ENCODE assay signal across 1 cellular context in the genomic region with DNA sequence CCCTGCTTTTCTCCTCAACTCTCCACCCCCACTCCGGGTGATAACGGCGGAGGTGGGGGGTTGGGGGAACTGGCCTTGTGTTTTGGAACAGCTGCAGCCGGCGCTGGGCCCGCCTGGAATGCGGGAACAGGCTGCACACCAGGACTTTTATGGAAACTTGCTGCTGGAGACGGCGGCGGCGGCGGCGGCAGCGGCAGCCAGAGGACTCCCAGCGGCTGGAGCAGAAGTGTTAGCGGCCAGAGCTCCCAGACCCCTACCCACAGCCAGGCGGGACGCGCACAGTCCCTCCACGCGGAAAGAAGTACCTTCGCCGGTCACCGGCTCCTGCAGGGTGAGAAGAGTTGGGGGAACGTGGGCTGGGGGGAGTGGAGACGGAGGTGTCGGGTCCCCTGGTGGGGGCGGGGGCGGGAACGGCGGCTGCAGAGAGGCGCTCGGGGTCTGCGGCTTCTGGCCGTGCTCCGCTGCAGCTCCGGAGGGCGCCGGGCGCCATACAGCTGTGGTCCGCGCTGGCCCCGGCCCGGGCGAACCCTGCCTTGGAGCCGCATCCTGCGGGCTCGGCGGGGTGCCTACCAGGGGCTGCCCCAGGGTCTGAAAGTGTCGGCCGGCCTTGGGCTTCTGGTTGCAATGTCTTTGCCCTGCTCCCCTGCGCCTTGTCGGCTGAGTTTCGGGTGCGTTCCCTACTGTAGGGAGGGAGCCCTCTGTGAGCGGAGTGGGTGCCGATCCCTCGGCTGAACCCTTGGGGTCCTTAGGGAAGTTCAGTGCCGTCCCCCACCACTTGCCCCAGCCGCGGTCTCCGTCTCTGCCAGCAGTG.
TF ChIP-seq lines count a peak whose summit lies in the region.

A gene (plus strand): TSS at position 196 of the 811 bp plus-strand sequence. CDS start 27,483 bp downstream, outside the sequence.

TF ChIP-seq in K562, 482 proteins besides CTCF, POLR2A, EP300 and RAD21 (continued from another document and continues in another):
- TF ChIP-seq, protein P1, sequence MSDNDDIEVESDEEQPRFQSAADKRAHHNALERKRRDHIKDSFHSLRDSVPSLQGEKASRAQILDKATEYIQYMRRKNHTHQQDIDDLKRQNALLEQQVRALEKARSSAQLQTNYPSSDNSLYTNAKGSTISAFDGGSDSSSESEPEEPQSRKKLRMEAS (CRISPR knock-in tag; IDR thresholded peaks at IDR 0.05): peak; percentile 22; the same call in 1 of the 2 replicates
- TF ChIP-seq MEIS2 (IDR thresholded peaks at IDR 0.05; ENCODE audit: partially characterized antibody) (no peak), ARID1B (IDR thresholded peaks at IDR 0.05) (no peak), RBFOX2 (IDR thresholded peaks at IDR 0.05; ENCODE audit: low read depth, low read length) (peak; percentile 46; the same call in 1 of the 2 replicates), IRF2 (CRISPR knock-in tag; IDR thresholded peaks at IDR 0.05) (no peak), TEAD4 (IDR thresholded peaks at IDR 0.05; ENCODE audit: low read length) (no peak), TEAD4 (CRISPR knock-in tag; IDR thresholded peaks at IDR 0.05; ENCODE audit: borderline replicate concordance) (no peak), ATF7 (IDR thresholded peaks at IDR 0.05) (no peak), ZNF140 (CRISPR knock-in tag; IDR thresholded peaks at IDR 0.05) (no peak), SETDB1 (IDR thresholded peaks at IDR 0.05; ENCODE audit: low read length) (no peak), PTBP1 (IDR thresholded peaks at IDR 0.05; ENCODE audit: low read depth, low read length) (no peak), PURB (CRISPR knock-in tag; IDR thresholded peaks at IDR 0.05; ENCODE audit: low read depth) (no peak), NR1H2 (CRISPR knock-in tag; IDR thresholded peaks at IDR 0.05) (no peak), ZNF668 (CRISPR knock-in tag; IDR thresholded peaks at IDR 0.05) (no peak), BRD4 (IDR thresholded peaks at IDR 0.05) (no peak), SMAD4 (CRISPR knock-in tag; conservative IDR thresholded peaks at IDR 0.05) (0 out of 2 replicates have a peak, but pooled peaks have one; percentile 38), RBM14 (IDR thresholded peaks at IDR 0.05; ENCODE audit: borderline replicate concordance, insufficient read depth, low read depth, low read length) (no peak), ZNF77 (CRISPR knock-in tag; IDR thresholded peaks at IDR 0.05) (no peak), STAT5A (IDR thresholded peaks at IDR 0.05; ENCODE audit: borderline replicate concordance, low read length) (no peak), RBM17 (IDR thresholded peaks at IDR 0.05; ENCODE audit: borderline replicate concordance, low read depth, low read length) (no peak), TCF7L2 (IDR thresholded peaks at IDR 0.05; ENCODE audit: low read depth, low read length) (no peak), MTF1 (CRISPR knock-in tag; IDR thresholded peaks at IDR 0.05; ENCODE audit: borderline replicate concordance) (no peak), PHF20 (IDR thresholded peaks at IDR 0.05; ENCODE audit: partially characterized antibody) (no peak)
- TF ChIP-seq, protein P2, sequence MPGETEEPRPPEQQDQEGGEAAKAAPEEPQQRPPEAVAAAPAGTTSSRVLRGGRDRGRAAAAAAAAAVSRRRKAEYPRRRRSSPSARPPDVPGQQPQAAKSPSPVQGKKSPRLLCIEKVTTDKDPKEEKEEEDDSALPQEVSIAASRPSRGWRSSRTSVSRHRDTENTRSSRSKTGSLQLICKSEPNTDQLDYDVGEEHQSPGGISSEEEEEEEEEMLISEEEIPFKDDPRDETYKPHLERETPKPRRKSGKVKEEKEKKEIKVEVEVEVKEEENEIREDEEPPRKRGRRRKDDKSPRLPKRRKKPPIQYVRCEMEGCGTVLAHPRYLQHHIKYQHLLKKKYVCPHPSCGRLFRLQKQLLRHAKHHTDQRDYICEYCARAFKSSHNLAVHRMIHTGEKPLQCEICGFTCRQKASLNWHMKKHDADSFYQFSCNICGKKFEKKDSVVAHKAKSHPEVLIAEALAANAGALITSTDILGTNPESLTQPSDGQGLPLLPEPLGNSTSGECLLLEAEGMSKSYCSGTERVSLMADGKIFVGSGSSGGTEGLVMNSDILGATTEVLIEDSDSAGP (CRISPR knock-in tag; IDR thresholded peaks at IDR 0.05): no peak
- TF ChIP-seq, protein P3, sequence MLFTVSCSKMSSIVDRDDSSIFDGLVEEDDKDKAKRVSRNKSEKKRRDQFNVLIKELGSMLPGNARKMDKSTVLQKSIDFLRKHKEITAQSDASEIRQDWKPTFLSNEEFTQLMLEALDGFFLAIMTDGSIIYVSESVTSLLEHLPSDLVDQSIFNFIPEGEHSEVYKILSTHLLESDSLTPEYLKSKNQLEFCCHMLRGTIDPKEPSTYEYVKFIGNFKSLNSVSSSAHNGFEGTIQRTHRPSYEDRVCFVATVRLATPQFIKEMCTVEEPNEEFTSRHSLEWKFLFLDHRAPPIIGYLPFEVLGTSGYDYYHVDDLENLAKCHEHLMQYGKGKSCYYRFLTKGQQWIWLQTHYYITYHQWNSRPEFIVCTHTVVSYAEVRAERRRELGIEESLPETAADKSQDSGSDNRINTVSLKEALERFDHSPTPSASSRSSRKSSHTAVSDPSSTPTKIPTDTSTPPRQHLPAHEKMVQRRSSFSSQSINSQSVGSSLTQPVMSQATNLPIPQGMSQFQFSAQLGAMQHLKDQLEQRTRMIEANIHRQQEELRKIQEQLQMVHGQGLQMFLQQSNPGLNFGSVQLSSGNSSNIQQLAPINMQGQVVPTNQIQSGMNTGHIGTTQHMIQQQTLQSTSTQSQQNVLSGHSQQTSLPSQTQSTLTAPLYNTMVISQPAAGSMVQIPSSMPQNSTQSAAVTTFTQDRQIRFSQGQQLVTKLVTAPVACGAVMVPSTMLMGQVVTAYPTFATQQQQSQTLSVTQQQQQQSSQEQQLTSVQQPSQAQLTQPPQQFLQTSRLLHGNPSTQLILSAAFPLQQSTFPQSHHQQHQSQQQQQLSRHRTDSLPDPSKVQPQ (CRISPR knock-in tag; IDR thresholded peaks at IDR 0.05; ENCODE audit: borderline replicate concordance): no peak
- TF ChIP-seq, protein P4, sequence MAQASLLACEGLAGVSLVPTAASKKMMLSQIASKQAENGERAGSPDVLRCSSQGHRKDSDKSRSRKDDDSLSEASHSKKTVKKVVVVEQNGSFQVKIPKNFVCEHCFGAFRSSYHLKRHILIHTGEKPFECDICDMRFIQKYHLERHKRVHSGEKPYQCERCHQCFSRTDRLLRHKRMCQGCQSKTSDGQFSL (CRISPR knock-in tag; IDR thresholded peaks at IDR 0.05): no peak
- TF ChIP-seq, protein P4 (tag; IDR thresholded peaks at IDR 0.05): peak in 1 of 2 experiments; percentile 43; a peak in 2 of 4 replicates
- TF ChIP-seq, protein P5, sequence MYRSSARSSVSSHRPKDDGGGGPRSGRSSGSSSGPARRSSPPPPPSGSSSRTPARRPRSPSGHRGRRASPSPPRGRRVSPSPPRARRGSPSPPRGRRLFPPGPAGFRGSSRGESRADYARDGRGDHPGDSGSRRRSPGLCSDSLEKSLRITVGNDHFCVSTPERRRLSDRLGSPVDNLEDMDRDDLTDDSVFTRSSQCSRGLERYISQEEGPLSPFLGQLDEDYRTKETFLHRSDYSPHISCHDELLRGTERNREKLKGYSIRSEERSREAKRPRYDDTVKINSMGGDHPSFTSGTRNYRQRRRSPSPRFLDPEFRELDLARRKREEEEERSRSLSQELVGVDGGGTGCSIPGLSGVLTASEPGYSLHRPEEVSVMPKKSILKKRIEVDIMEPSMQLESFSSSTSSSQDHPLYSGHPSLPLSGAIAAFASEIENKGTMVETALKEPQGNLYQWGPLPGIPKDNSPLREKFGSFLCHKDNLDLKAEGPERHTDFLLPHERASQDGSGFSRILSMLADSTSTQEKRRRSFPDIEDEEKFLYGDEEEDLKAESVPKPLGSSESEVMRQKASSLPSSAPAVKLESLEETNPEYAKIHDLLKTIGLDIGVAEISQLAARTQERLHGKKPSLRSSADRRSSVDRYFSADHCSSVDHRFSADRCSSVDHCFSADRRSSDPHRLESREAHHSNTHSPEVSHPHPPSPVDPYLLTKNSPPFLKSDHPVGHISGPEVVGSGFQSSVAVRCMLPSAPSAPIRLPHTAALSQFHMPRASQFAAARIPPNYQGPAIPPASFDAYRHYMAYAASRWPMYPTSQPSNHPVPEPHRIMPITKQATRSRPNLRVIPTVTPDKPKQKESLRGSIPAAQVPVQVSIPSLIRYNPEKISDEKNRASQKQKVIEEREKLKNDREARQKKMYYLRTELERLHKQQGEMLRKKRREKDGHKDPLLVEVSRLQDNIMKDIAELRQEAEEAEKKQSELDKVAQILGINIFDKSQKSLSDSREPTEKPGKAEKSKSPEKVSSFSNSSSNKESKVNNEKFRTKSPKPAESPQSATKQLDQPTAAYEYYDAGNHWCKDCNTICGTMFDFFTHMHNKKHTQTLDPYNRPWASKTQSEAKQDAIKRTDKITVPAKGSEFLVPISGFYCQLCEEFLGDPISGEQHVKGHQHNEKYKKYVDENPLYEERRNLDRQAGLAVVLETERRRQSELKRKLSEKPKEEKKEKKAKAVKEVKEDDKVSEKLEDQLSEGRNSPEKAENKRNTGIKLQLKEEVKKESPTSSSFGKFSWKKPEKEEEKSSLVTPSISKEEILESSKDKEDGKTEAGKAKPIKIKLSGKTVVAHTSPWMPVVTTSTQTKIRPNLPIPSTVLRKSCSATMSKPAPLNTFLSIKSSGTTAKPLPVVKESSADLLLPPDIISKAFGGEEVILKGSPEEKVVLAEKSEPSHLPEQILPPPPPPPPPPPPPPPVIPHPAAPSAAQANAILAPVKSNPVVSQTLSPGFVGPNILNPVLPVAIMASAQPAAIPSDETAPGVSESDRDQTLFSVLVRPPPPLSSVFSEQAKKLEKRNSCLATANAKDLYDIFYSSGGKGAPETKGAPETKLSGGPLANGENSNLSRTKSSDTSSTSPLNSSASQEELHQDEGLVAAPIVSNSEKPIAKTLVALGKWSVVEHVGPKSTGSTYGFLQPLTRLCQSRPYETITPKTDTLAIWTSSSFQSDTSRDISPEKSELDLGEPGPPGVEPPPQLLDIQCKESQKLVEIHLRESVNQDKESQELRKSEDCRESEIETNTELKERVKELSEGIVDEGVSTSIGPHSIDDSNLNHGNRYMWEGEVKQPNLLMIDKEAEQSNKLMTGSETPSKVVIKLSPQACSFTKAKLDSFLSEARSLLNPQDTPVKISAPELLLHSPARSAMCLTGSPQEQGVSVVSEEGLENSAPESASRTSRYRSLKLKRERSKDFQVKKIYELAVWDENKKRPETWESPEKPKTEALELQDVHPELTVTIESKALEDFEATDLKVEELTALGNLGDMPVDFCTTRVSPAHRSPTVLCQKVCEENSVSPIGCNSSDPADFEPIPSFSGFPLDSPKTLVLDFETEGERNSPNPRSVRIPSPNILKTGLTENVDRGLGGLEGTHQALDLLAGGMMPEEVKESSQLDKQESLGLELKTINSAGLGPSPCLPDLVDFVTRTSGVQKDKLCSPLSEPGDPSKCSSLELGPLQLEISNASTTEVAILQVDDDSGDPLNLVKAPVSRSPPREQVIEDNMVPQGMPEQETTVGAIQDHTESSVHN (IDR thresholded peaks at IDR 0.05; ENCODE audit: borderline replicate concordance in 1 of 2, low read depth in 1 of 2): no peak
- TF ChIP-seq, protein P6, sequence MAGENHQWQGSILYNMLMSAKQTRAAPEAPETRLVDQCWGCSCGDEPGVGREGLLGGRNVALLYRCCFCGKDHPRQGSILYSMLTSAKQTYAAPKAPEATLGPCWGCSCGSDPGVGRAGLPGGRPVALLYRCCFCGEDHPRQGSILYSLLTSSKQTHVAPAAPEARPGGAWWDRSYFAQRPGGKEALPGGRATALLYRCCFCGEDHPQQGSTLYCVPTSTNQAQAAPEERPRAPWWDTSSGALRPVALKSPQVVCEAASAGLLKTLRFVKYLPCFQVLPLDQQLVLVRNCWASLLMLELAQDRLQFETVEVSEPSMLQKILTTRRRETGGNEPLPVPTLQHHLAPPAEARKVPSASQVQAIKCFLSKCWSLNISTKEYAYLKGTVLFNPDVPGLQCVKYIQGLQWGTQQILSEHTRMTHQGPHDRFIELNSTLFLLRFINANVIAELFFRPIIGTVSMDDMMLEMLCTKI (IDR thresholded peaks at IDR 0.05; ENCODE audit: partially characterized antibody): no peak
- TF ChIP-seq, protein P7, sequence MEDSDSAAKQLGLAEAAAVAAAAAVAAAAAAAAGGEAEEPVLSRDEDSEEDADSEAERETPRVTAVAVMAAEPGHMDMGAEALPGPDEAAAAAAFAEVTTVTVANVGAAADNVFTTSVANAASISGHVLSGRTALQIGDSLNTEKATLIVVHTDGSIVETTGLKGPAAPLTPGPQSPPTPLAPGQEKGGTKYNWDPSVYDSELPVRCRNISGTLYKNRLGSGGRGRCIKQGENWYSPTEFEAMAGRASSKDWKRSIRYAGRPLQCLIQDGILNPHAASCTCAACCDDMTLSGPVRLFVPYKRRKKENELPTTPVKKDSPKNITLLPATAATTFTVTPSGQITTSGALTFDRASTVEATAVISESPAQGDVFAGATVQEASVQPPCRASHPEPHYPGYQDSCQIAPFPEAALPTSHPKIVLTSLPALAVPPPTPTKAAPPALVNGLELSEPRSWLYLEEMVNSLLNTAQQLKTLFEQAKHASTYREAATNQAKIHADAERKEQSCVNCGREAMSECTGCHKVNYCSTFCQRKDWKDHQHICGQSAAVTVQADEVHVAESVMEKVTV (CRISPR knock-in tag; IDR thresholded peaks at IDR 0.05): no peak
- TF ChIP-seq, protein P8, sequence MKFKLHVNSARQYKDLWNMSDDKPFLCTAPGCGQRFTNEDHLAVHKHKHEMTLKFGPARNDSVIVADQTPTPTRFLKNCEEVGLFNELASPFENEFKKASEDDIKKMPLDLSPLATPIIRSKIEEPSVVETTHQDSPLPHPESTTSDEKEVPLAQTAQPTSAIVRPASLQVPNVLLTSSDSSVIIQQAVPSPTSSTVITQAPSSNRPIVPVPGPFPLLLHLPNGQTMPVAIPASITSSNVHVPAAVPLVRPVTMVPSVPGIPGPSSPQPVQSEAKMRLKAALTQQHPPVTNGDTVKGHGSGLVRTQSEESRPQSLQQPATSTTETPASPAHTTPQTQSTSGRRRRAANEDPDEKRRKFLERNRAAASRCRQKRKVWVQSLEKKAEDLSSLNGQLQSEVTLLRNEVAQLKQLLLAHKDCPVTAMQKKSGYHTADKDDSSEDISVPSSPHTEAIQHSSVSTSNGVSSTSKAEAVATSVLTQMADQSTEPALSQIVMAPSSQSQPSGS (CRISPR knock-in tag; IDR thresholded peaks at IDR 0.05): no peak
